16 cellular contexts compared by ENCODE assay signal in genomic region chr9:123445116-123445515, GRCh38.
DNase-seq lines count a peak whose midpoint lies in the region; ATAC-seq and TF ChIP-seq lines count a peak whose summit lies in the region.
"Had no signal": no experiment of that assay in that cellular context is flagged by ENCODE, and none has a peak within 500 bp of the region (broad histone marks: within the 10 kb centered on the region; RNA-seq: fewer than 3 reads in every experiment).

No MANE protein-coding gene starts in this region.

- H3K36me3 Mint-ChIP-seq in H9 (ENCODE audit: insufficient read depth in 1 of 3, low read depth in 3 of 3) (peaks cover 0 to 4% (median 0%) of the 10 kb centered on the region in 3 experiments; a peak in 2 of 7 replicates), Caco-2 (ENCODE audit: insufficient read depth, unreplicated experiment) (peaks cover 32% of the 10 kb centered on the region)

- H3K56ac ChIP-seq in H9 (ENCODE audit: insufficient read length, low read depth, low read length) (no peak overlapping the region), mesendoderm (ENCODE audit: low read length) (peak overlapping the region; percentile 39)

- BruUV-seq in Caco-2 (replicated peaks; lab: Mats Ljungman, UMichigan): no TSS peak

- H3K4me1 ChIP-seq in H9 (ENCODE audit: insufficient read depth, low read length) (no peaks in the 10 kb centered on the region), mesendoderm (ENCODE audit: control insufficient read depth, low read depth, low read length) (peaks cover 3% of the 10 kb centered on the region), spleen (no peaks in the 10 kb centered on the region), Caco-2 (no peaks in the 10 kb centered on the region)
- H3K4me1 ChIP-seq: HAP-1 had no signal

- TF ChIP-seq CTCF in H9 (conservative IDR thresholded peaks at IDR 0.05) (no peak), spleen (IDR thresholded peaks at IDR 0.05 in 8 of 11, conservative IDR thresholded peaks at IDR 0.05 in 3 of 11) (no peak), Caco-2 (IDR thresholded peaks at IDR 0.05; ENCODE audit: insufficient read depth in 1 of 2, low read depth in 1 of 2, low read length in 1 of 2, severe bottlenecking in 1 of 2, unreplicated experiment in 1 of 2) (no peak)

- no peaks in the 10 kb centered on the region for H3K27me3 ChIP-seq in H9 (ENCODE audit: insufficient read depth, low read length)
- no peaks in the 10 kb centered on the region for H3K27me3 ChIP-seq in mesendoderm (ENCODE audit: insufficient read depth, low read length, poor library complexity)
- H3K27me3 ChIP-seq in spleen (replicated peaks in 1 of 7): no peaks in the 10 kb centered on the region
- no peaks in the 10 kb centered on the region for H3K27me3 ChIP-seq in Caco-2 (replicated peaks; ENCODE audit: control insufficient read depth, insufficient read depth, low read length)
- H3K27me3 ChIP-seq: BLaER1 treated with 17β-estradiol and CSF1 and Interleukin-3, amounts not matched to agents 10 nM and 100 nM had no signal

- H3K4me3 ChIP-seq in mesendoderm (ENCODE audit: low read length): no peak overlapping the region
- no peak overlapping the region for H3K4me3 ChIP-seq in spleen
- no peak overlapping the region for H3K4me3 ChIP-seq in Caco-2 (ENCODE audit: low read depth, low read length)
- H3K4me3 ChIP-seq: BLaER1 treated with 17β-estradiol and CSF1 and Interleukin-3, amounts not matched to agents 10 nM and 100 nM; HAP-1 had no signal

- H3K23me2 ChIP-seq in H9 (ENCODE audit: insufficient read length, low read depth, low read length, poor library complexity, severe bottlenecking): no peaks in the 10 kb centered on the region

- H4K91ac ChIP-seq in H9 (ENCODE audit: insufficient read length, low read depth, low read length): no peak overlapping the region

- H4K20me1 ChIP-seq in H9 (ENCODE audit: control insufficient read depth, insufficient read depth, insufficient read length): no peaks in the 10 kb centered on the region

- H3K9ac ChIP-seq in H9 (ENCODE audit: extremely low read depth, insufficient read length, low read length) (no peak overlapping the region), mesendoderm (ENCODE audit: low read length) (no peak overlapping the region)
- H3K9ac ChIP-seq: BLaER1 treated with 17β-estradiol and CSF1 and Interleukin-3, amounts not matched to agents 10 nM and 100 nM had no signal

- H3K4me2 ChIP-seq in H9 (ENCODE audit: insufficient read depth, insufficient read length, low read length): no peak overlapping the region
- no peak overlapping the region for H3K4me2 ChIP-seq in mesendoderm (ENCODE audit: low read length)
- H3K4me2 ChIP-seq: BLaER1 treated with 17β-estradiol and CSF1 and Interleukin-3, amounts not matched to agents 10 nM and 100 nM had no signal

- H2BK120ac ChIP-seq in H9 (ENCODE audit: low read depth, low read length, poor library complexity, severe bottlenecking): no peak overlapping the region
- no peak overlapping the region for H2BK120ac ChIP-seq in mesendoderm (ENCODE audit: low read depth, low read length)

- H3K4ac ChIP-seq in H9 (ENCODE audit: low read depth, low read length): no peak overlapping the region
- H3K4ac ChIP-seq in mesendoderm (ENCODE audit: low read depth, low read length): peak overlapping the region; percentile 20

- H3K79me2 ChIP-seq in H9 (ENCODE audit: insufficient read depth, low read length) (no peaks in the 10 kb centered on the region), mesendoderm (ENCODE audit: control insufficient read depth, insufficient read depth, low read length) (no peaks in the 10 kb centered on the region)

- H4K8ac ChIP-seq in H9 (replicated peaks; ENCODE audit: insufficient read length, low read depth, low read length) (no peak overlapping the region), mesendoderm (ENCODE audit: low read depth, low read length) (no peak overlapping the region)

- peak; percentile 13 for DNase-seq in Right ventricle myocardium inferior (ENCODE audit: missing footprints)
- no peak for DNase-seq in left ventricle myocardium superior
- peak; percentile 18 for DNase-seq in H9
- DNase-seq in mesendoderm: no peak
- DNase-seq in spleen: peak; percentile 35
- no peak for DNase-seq in Caco-2
- DNase-seq: ACHN; CD4-positive, CD25-positive, alpha-beta regulatory T cell; DMS79; EL; GDM1; GOT3 had no signal

- no peak overlapping the region for H2BK15ac ChIP-seq in H9 (ENCODE audit: low read depth, low read length)
- H2BK15ac ChIP-seq in mesendoderm (replicated peaks; ENCODE audit: low read depth): no peak overlapping the region

- H3K79me1 ChIP-seq in H9 (ENCODE audit: insufficient read depth, low read depth, low read length, poor library complexity, severe bottlenecking) (no peaks in the 10 kb centered on the region), mesendoderm (ENCODE audit: low read length) (no peaks in the 10 kb centered on the region)

- H3K27ac Mint-ChIP-seq in H9: no peak overlapping the region
- H3K27ac Mint-ChIP-seq in Caco-2 (ENCODE audit: unreplicated experiment): no peak overlapping the region

- no peak overlapping the region for H2AFZ ChIP-seq in H9 (ENCODE audit: low read length)

- no peak overlapping the region for H3T11ph ChIP-seq in H9 (ENCODE audit: low read length)

- CTCF ChIA-PET in Caco-2 (lab: Charles Lee): no interaction called here

- no peak overlapping the region for H2BK5ac ChIP-seq in H9 (ENCODE audit: insufficient read length, low read length)
- H2BK5ac ChIP-seq in mesendoderm (ENCODE audit: low read length): peak overlapping the region; percentile 15

- WGBS in H9 (ENCODE audit: extremely low coverage, insufficient read length, low lambda C conversion rate): no CpG with 5 or more reads among the region's 7 CpGs
- WGBS in mesendoderm (ENCODE audit: extremely low coverage, insufficient coverage, low lambda C conversion rate): no CpG with 5 or more reads among the region's 7 CpGs
- WGBS in spleen, 5 donors: 90 to 99% (median 97%) methylated on average over 7 of the region's 7 CpGs

- no peak overlapping the region for H3K14ac ChIP-seq in H9 (ENCODE audit: insufficient read depth, low read length)

- POLR2A ChIA-PET in Caco-2 (lab: Charles Lee): no interaction called here

- no peaks in the 10 kb centered on the region for H3K9me3 Mint-ChIP-seq in H9
- H3K9me3 Mint-ChIP-seq in Caco-2 (ENCODE audit: unreplicated experiment): no peaks in the 10 kb centered on the region
- H3K9me3 Mint-ChIP-seq: CD4-positive, CD25-positive, alpha-beta regulatory T cell had no signal

- TF ChIP-seq POLR2A in spleen (IDR thresholded peaks at IDR 0.05): no peak

- H2AK5ac ChIP-seq in H9 (ENCODE audit: insufficient read length, low read length) (no peak overlapping the region), mesendoderm (ENCODE audit: low read length) (no peak overlapping the region)

- H3K18ac ChIP-seq in H9 (ENCODE audit: insufficient read length, low read depth, low read length): no peak overlapping the region
- peak overlapping the region; percentile 5 for H3K18ac ChIP-seq in mesendoderm (ENCODE audit: low read length)

- H3K4me3 Mint-ChIP-seq in H9 (no peak overlapping the region), Caco-2 (ENCODE audit: unreplicated experiment) (no peak overlapping the region)
- H3K4me3 Mint-ChIP-seq: CD4-positive, CD25-positive, alpha-beta regulatory T cell had no signal

- no peak for ATAC-seq in Right ventricle myocardium inferior
- no peak for ATAC-seq in left ventricle myocardium superior
- ATAC-seq in HG02642 (IDR thresholded peaks at IDR 0.05; ENCODE audit: poor library complexity, unreplicated experiment): no peak
- ATAC-seq: HepG2 had no signal

- H3K4me1 Mint-ChIP-seq in H9 (peaks cover 16 to 26% of the 10 kb centered on the region in 2 experiments), Caco-2 (ENCODE audit: low read depth, unreplicated experiment) (no peaks in the 10 kb centered on the region)

- H4K5ac ChIP-seq in H9 (ENCODE audit: insufficient read length, low read depth, low read length) (no peak overlapping the region), mesendoderm (ENCODE audit: low read length) (peak overlapping the region; percentile 50)

- H3K23ac ChIP-seq in H9 (ENCODE audit: insufficient read length, low read depth, low read length): no peak overlapping the region
- H3K23ac ChIP-seq in mesendoderm (ENCODE audit: low read length): no peak overlapping the region

- H2BK12ac ChIP-seq in H9 (ENCODE audit: insufficient read length, low read depth, low read length): no peak overlapping the region

- H3K9me3 ChIP-seq in H9 (ENCODE audit: control insufficient read depth, low read depth, low read length) (no peaks in the 10 kb centered on the region), spleen (no peaks in the 10 kb centered on the region), Caco-2 (no peaks in the 10 kb centered on the region; the same call in 1 of the 2 replicates)
- H3K9me3 ChIP-seq: BLaER1 treated with 17β-estradiol and CSF1 and Interleukin-3, amounts not matched to agents 10 nM and 100 nM; HAP-1 had no signal

- H2BK20ac ChIP-seq in H9 (ENCODE audit: low read depth, low read length, poor library complexity, severe bottlenecking): no peak overlapping the region

- H3K36me3 ChIP-seq in mesendoderm (ENCODE audit: control insufficient read depth, insufficient read depth, low read length) (no peaks in the 10 kb centered on the region), spleen (peaks cover 0 to 91% (median 11%) of the 10 kb centered on the region in 6 donors), Caco-2 (ENCODE audit: control insufficient read depth, insufficient read depth, low read length) (no peaks in the 10 kb centered on the region)
- H3K36me3 ChIP-seq: HAP-1 had no signal

- no peak overlapping the region for H3K27ac ChIP-seq in H9 (ENCODE audit: insufficient read length, low read depth, low read length)
- H3K27ac ChIP-seq in mesendoderm (ENCODE audit: low read depth, low read length): no peak overlapping the region
- H3K27ac ChIP-seq in spleen: no peak overlapping the region
- H3K27ac ChIP-seq: BLaER1 treated with 17β-estradiol and CSF1 and Interleukin-3, amounts not matched to agents 10 nM and 100 nM had no signal

- intact Hi-C loops in Right ventricle myocardium inferior (cut with DNase I): no loop called here
- intact Hi-C loops in left ventricle myocardium superior (cut with micrococcal nuclease): no loop called here
- intact Hi-C loops in spleen (cut with DNase I; ENCODE audit: low total_unique reads): no loop called here
- intact Hi-C loops in Caco-2 (cut with micrococcal nuclease; ENCODE audit: unreplicated experiment): no loop called here

- peaks cover 2% of the 10 kb centered on the region; the same call in 1 of the 2 replicates for H3K27me3 Mint-ChIP-seq in H9 (ENCODE audit: low read depth)
- H3K27me3 Mint-ChIP-seq in Caco-2 (ENCODE audit: insufficient read depth, unreplicated experiment): no peaks in the 10 kb centered on the region
- H3K27me3 Mint-ChIP-seq: CD4-positive, CD25-positive, alpha-beta regulatory T cell had no signal

Comparison
In these comparisons a context has a peak if more than half of its experiments do, and no peak if none do; other contexts are left out.
1. DNase-seq: peak in Right ventricle myocardium inferior (single experiment), H9 (single experiment) and spleen (single experiment); none in left ventricle myocardium superior (single experiment), mesendoderm (single experiment) and Caco-2 (0 of 2).